In genomic region chr6:156809034-156809433, GRCh38 we compare ENCODE assay signal across 8 cellular contexts. TPM values are rescaled to one million over a fixed set of nuclear protein-coding genes. Genes with fewer than 3 reads are reported as not detected.
DNase-seq lines count a peak whose midpoint lies in the region; ATAC-seq, FAIRE-seq and TF ChIP-seq lines count a peak whose summit lies in the region.

No MANE protein-coding gene starts in this region.

- no peak overlapping the region for H3K4me3 ChIP-seq in kidney (ENCODE audit: low read length in 2 of 2)

- no peaks in the 10 kb centered on the region for H3K36me3 Mint-ChIP-seq in chondrocyte (ENCODE audit: low read depth)

- H3K4me1 Mint-ChIP-seq in chondrocyte (ENCODE audit: low read depth), result peaks cover 48% of the 10 kb centered on the region

- intact Hi-C loops in left ventricle myocardium superior (cut with micrococcal nuclease) (no loop called here), kidney (cut with DNase I) (no loop called here)

- no peaks in the 10 kb centered on the region for H3K36me3 ChIP-seq in kidney (ENCODE audit: control insufficient read depth in 1 of 2, insufficient read depth in 2 of 2, low read length in 2 of 2)

- no peak for TF ChIP-seq CTCF in chondrocyte (IDR thresholded peaks at IDR 0.05)
- TF ChIP-seq CTCF in kidney (IDR thresholded peaks at IDR 0.05; ENCODE audit: borderline replicate concordance, extremely low read depth, insufficient read depth), result no peak

- no peaks in the 10 kb centered on the region for H3K27me3 Mint-ChIP-seq in chondrocyte (ENCODE audit: low read depth)

- H3K9me3 ChIP-seq in kidney (ENCODE audit: control insufficient read depth in 1 of 2, low read length in 2 of 2), result peaks cover 0 to 4% of the 10 kb centered on the region in 2 donors

- H3K9me3 Mint-ChIP-seq in chondrocyte (ENCODE audit: low read depth), result peaks cover 3% of the 10 kb centered on the region

- H3K27ac ChIP-seq in kidney (ENCODE audit: low read depth in 2 of 2, low read length in 2 of 2), result no peak overlapping the region

- no peak for FAIRE-seq in kidney (lab: Jason Lieb, UNC)

- H3K27ac Mint-ChIP-seq in chondrocyte (ENCODE audit: unreplicated experiment), result no peak overlapping the region

- DNase-seq in NCI-H1417 (lab: John Stamatoyannopoulos, UW) (peak in 2 of 3 experiments; percentile 11 to 29), NCI-H1417 treated with DMSO at 0.1 percent for 48 hours (lab: John Stamatoyannopoulos, UW) (no peak), RPMI7951 (ENCODE audit: low read depth) (peak; percentile 62), left ventricle myocardium superior (no peak), chondrocyte (ENCODE audit: low spot score) (no peak), OCI-M2 (lab: John Stamatoyannopoulos, UW; ENCODE audit: unreplicated experiment) (no peak), kidney (no peak)

- H3K4me3 Mint-ChIP-seq in chondrocyte (ENCODE audit: unreplicated experiment), result no peak overlapping the region

- ATAC-seq in HG02852 (IDR thresholded peaks at IDR 0.05; ENCODE audit: unreplicated experiment), result peak; percentile 92
- ATAC-seq in left ventricle myocardium superior, result peak; percentile 83

- H3K9ac ChIP-seq in kidney (ENCODE audit: low read length in 2 of 2), result no peak overlapping the region

- H3K4me1 ChIP-seq in kidney (ENCODE audit: control insufficient read depth in 1 of 2, insufficient read depth in 1 of 2, low read depth in 1 of 2, low read length in 2 of 2), result peaks cover 5 to 17% of the 10 kb centered on the region in 2 donors

RNA-seq across cellular contexts. Expression of gene ARID1B, which starts 31.9 kb away (rescaled TPM):
- 13.7 and 14.8 TPM in 2 replicates for total RNA-seq in RPMI7951 (2014; rRNA removed; shearing (Covaris generic))
- total RNA-seq in left ventricle myocardium superior (46.6 TPM), chondrocyte (57.8 to 80.3 TPM (median 59.3 TPM) in 3 replicates), kidney (110 TPM)
- 16.4 TPM for polyA plus RNA-seq in kidney (ENCODE audit: insufficient read depth, low read depth, low replicate concordance)

Comparison
In these comparisons a context has a peak if more than half of its experiments do, and no peak if none do; other contexts are left out.
1. DNase-seq: peak in NCI-H1417 (2 of 3) and RPMI7951 (single experiment); none in NCI-H1417 treated with DMSO at 0.1 percent for 48 hours (single experiment), left ventricle myocardium superior (single experiment), chondrocyte (single experiment), OCI-M2 (single experiment) and kidney (single experiment).